ENCODE assay signal across 30 cellular contexts in genomic region chr7:30927559-30927958, GRCh38. TPM values are rescaled to one million over a fixed set of nuclear protein-coding genes. Genes with fewer than 3 reads are reported as not detected.
"Had no signal": no experiment of that assay in that cellular context is flagged by ENCODE, and none has a peak within 500 bp of the region (broad histone marks: within the 10 kb centered on the region; RNA-seq: fewer than 3 reads in every experiment).

No MANE protein-coding gene starts in this region.

- H3K36me3 ChIP-seq: gastrocnemius medialis, neural progenitor cell, vagina had no signal

- ATAC-seq: activated CD8-positive, alpha-beta memory T cell treated with anti-CD3 and anti-CD28 coated beads, Interleukin-2, amount 10 ng/mL, durations not matched to agents 7 days and 5 days; activated CD8-positive, alpha-beta T cell treated with anti-CD3 and anti-CD28 coated beads, Interleukin-2, amount 10 ng/mL, durations not matched to agents 7 days and 5 days; gastrocnemius medialis; left colon; naive thymus-derived CD4-positive, alpha-beta T cell; stimulated activated effector memory CD8-positive, alpha-beta T cell treated with anti-CD3 and anti-CD28 coated beads, Interleukin-12 subunit alpha, Interleukin-12 subunit beta, amount 100 ng/mL, for 72 hours; T-cell had no signal

- H3K9me3 Mint-ChIP-seq: activated B cell treated with CpG ODN at 0.5 μM for 24 hours; activated T-helper 2 cell treated with anti-CD3 and anti-CD28 coated beads, Interferon-gamma antibody, Interleukin-2, Interleukin-4, amounts not matched to agents 10 μg/mL and 5 μg/mL and 100 μg/mL, durations not matched to agents 14 hours and 24 hours and 36 hours; stimulated activated effector memory CD8-positive, alpha-beta T cell treated with anti-CD3 and anti-CD28 coated beads, Interleukin-12 subunit alpha, Interleukin-12 subunit beta, amount 100 ng/mL, for 72 hours had no signal

- H3K4me2 ChIP-seq: neural progenitor cell had no signal

- H3K4me1 ChIP-seq: vagina had no signal

- H3K27me3 ChIP-seq: gastrocnemius medialis, neural progenitor cell, vagina had no signal

- H3K4me3 Mint-ChIP-seq: activated B cell treated with CpG ODN at 0.5 μM for 24 hours; activated CD8-positive, alpha-beta memory T cell treated with anti-CD3 and anti-CD28 coated beads, Interleukin-2, amount 10 ng/mL, durations not matched to agents 7 days and 5 days; activated CD8-positive, alpha-beta T cell treated with anti-CD3 and anti-CD28 coated beads, Interleukin-2, amount 10 ng/mL, durations not matched to agents 7 days and 5 days; activated naive CD8-positive, alpha-beta T cell; naive thymus-derived CD4-positive, alpha-beta T cell; neural progenitor cell; stimulated activated effector memory CD8-positive, alpha-beta T cell treated with anti-CD3 and anti-CD28 coated beads, Interleukin-12 subunit alpha, Interleukin-12 subunit beta, amount 100 ng/mL, for 72 hours; stimulated activated naive CD8-positive, alpha-beta T cell treated with anti-CD3 and anti-CD28 coated beads, Interleukin-15, Interleukin-2, amounts not matched to agents 100 ng/mL and 50 ng/mL, for 24 hours; T-cell had no signal

- H3K27me3 Mint-ChIP-seq: activated CD8-positive, alpha-beta memory T cell treated with anti-CD3 and anti-CD28 coated beads, Interleukin-2, amount 10 ng/mL, durations not matched to agents 7 days and 5 days; activated naive CD8-positive, alpha-beta T cell; stimulated activated naive CD8-positive, alpha-beta T cell treated with anti-CD3 and anti-CD28 coated beads, Interleukin-15, Interleukin-2, amounts not matched to agents 100 ng/mL and 50 ng/mL, for 24 hours; T-cell had no signal

- H3K36me3 Mint-ChIP-seq: activated CD8-positive, alpha-beta memory T cell treated with anti-CD3 and anti-CD28 coated beads, Interleukin-2, amount 10 ng/mL, durations not matched to agents 7 days and 5 days; activated naive CD8-positive, alpha-beta T cell; naive thymus-derived CD4-positive, alpha-beta T cell; neural progenitor cell; stimulated activated effector memory CD8-positive, alpha-beta T cell treated with anti-CD3 and anti-CD28 coated beads, Interleukin-12 subunit alpha, Interleukin-12 subunit beta, amount 100 ng/mL, for 72 hours; T-cell had no signal

- H3K9me3 ChIP-seq: gastrocnemius medialis, vagina had no signal

- H3K27ac ChIP-seq: gastrocnemius medialis, neural progenitor cell, thoracic aorta, vagina had no signal

- H2AFZ ChIP-seq: neural progenitor cell had no signal

- DNase-seq: activated CD4-positive, alpha-beta T cell treated with anti-CD3 and anti-CD28 coated beads, Interleukin-2, amount 50 U/mL, for 1 hour; activated CD8-positive, alpha-beta T cell treated with anti-CD3 and anti-CD28 coated beads, Interleukin-2, amount 10 ng/mL, durations not matched to agents 7 days and 5 days; activated naive CD4-positive, alpha-beta T cell treated with Interleukin-2 at 50 U/mL for 16 hours; anterior cingulate cortex; effector memory CD4-positive, alpha-beta T cell; erythroblast; glutamatergic neuron; mammary epithelial cell; midbrain; naive thymus-derived CD4-positive, alpha-beta T cell; occipital lobe; stimulated activated CD4-positive, alpha-beta T cell treated with anti-CD3 and anti-CD28 coated beads, Interleukin-4, amount 100 ng/mL, for 1 hour had no signal

- H3K4me1 Mint-ChIP-seq: activated B cell treated with CpG ODN at 0.5 μM for 24 hours; activated CD8-positive, alpha-beta memory T cell treated with anti-CD3 and anti-CD28 coated beads, Interleukin-2, amount 10 ng/mL, durations not matched to agents 7 days and 5 days; naive thymus-derived CD4-positive, alpha-beta T cell; stimulated activated effector memory CD8-positive, alpha-beta T cell treated with anti-CD3 and anti-CD28 coated beads, Interleukin-12 subunit alpha, Interleukin-12 subunit beta, amount 100 ng/mL, for 72 hours; T-cell had no signal

- H3K4me3 ChIP-seq: gastrocnemius medialis, neural progenitor cell, thoracic aorta, vagina had no signal

- H3K27ac Mint-ChIP-seq: activated B cell treated with CpG ODN at 0.5 μM for 24 hours; activated CD8-positive, alpha-beta memory T cell treated with anti-CD3 and anti-CD28 coated beads, Interleukin-2, amount 10 ng/mL, durations not matched to agents 7 days and 5 days; activated CD8-positive, alpha-beta T cell treated with anti-CD3 and anti-CD28 coated beads, Interleukin-2, amount 10 ng/mL, durations not matched to agents 7 days and 5 days; activated naive CD8-positive, alpha-beta T cell; activated T-helper 2 cell treated with anti-CD3 and anti-CD28 coated beads, Interferon-gamma antibody, Interleukin-2, Interleukin-4, amounts not matched to agents 10 μg/mL and 5 μg/mL and 100 μg/mL, durations not matched to agents 14 hours and 24 hours and 36 hours; naive thymus-derived CD4-positive, alpha-beta T cell; neural progenitor cell; stimulated activated effector memory CD8-positive, alpha-beta T cell treated with anti-CD3 and anti-CD28 coated beads, Interleukin-12 subunit alpha, Interleukin-12 subunit beta, amount 100 ng/mL, for 72 hours; stimulated activated naive CD8-positive, alpha-beta T cell treated with anti-CD3 and anti-CD28 coated beads, Interleukin-15, Interleukin-2, amounts not matched to agents 100 ng/mL and 50 ng/mL, for 24 hours; T-cell had no signal

RNA-seq across cellular contexts. Expression of gene AQP1, which starts 15.9 kb away (rescaled TPM):
- total RNA-seq: activated T-helper 2 cell treated with anti-CD3 and anti-CD28 coated beads, Interferon-gamma antibody, Interleukin-2, Interleukin-4, amounts not matched to agents 10 μg/mL and 5 μg/mL and 100 μg/mL, durations not matched to agents 14 hours and 24 hours and 36 hours; T-helper 2 cell treated with Interferon-gamma antibody and Interleukin-4, amounts not matched to agents 100 ng/mL and 5 ng/mL, for 36 hours had no signal

RNA-seq across cellular contexts. Expression of gene GHRHR, which starts 36.2 kb away (rescaled TPM):
- total RNA-seq: activated B cell treated with CpG ODN at 0.5 μM for 24 hours; activated CD8-positive, alpha-beta memory T cell treated with anti-CD3 and anti-CD28 coated beads, Interleukin-2, amount 10 ng/mL, durations not matched to agents 7 days and 5 days; activated CD8-positive, alpha-beta T cell treated with anti-CD3 and anti-CD28 coated beads, Interleukin-2, amount 10 ng/mL, durations not matched to agents 7 days and 5 days; activated T-helper 2 cell treated with anti-CD3 and anti-CD28 coated beads, Interferon-gamma antibody, Interleukin-2, Interleukin-4, amounts not matched to agents 10 μg/mL and 5 μg/mL and 100 μg/mL, durations not matched to agents 14 hours and 24 hours and 36 hours; bronchial epithelial cell; dermis microvascular lymphatic vessel endothelial cell; gastrocnemius medialis; left colon; mammary epithelial cell; naive thymus-derived CD4-positive, alpha-beta T cell; occipital lobe; right cardiac atrium; skeletal muscle tissue; subcutaneous adipose tissue; T-cell; T-helper 2 cell treated with Interferon-gamma antibody and Interleukin-4, amounts not matched to agents 100 ng/mL and 5 ng/mL, for 36 hours; thoracic aorta; vagina had no signal
